Comparison of ENCODE assay signal across 7 cellular contexts in genomic region chr2:53697686-53698085, GRCh38.
"Had no signal": no experiment of that assay in that cellular context is flagged by ENCODE, and none has a peak within 500 bp of the region (broad histone marks: within the 10 kb centered on the region; RNA-seq: fewer than 3 reads in every experiment).

No MANE protein-coding gene starts in this region.

- H3K27me3 Mint-ChIP-seq: IgD-negative memory B cell had no signal

- H3K4me1 Mint-ChIP-seq: IgD-negative memory B cell had no signal

- DNase-seq: GM23248, GOT3, H7, HCEC 1CT, KBM-7 had no signal

- H3K27ac Mint-ChIP-seq: IgD-negative memory B cell had no signal

- ATAC-seq: HepG2 had no signal

- H3K4me3 Mint-ChIP-seq: IgD-negative memory B cell had no signal

- H3K9me3 Mint-ChIP-seq: IgD-negative memory B cell had no signal
